8 cellular contexts compared by ENCODE assay signal in genomic region chr10:72272689-72273409, GRCh38. TPM values are rescaled to one million over a fixed set of nuclear protein-coding genes. Genes with fewer than 3 reads are reported as not detected.
DNase-seq lines count a peak whose midpoint lies in the region; ATAC-seq and TF ChIP-seq lines count a peak whose summit lies in the region.

No MANE protein-coding gene starts in this region.

- peak overlapping the region; percentile 93 for H3K27ac Mint-ChIP-seq in CD8-positive, alpha-beta T cell

- H3K4me2 ChIP-seq in PC-9 = peak overlapping the region; percentile 91
- H3K4me2 ChIP-seq in trophoblast cell (ENCODE audit: low read length) = peak overlapping the region; percentile 81

- H3K9ac ChIP-seq in HUES6 (ENCODE audit: low read length) (peak overlapping the region; percentile 94), trophoblast cell (ENCODE audit: low read length) (peak overlapping the region; percentile 38)

- H3K79me2 ChIP-seq in PC-9 (ENCODE audit: low read depth) (peaks cover 34% of the 10 kb centered on the region), trophoblast cell (ENCODE audit: control insufficient read depth, insufficient read depth, low read length, poor library complexity) (peaks cover 20% of the 10 kb centered on the region)

- peak overlapping the region; percentile 91 for H3K18ac ChIP-seq in trophoblast cell (ENCODE audit: low read length)

- H4K91ac ChIP-seq in trophoblast cell (ENCODE audit: low read depth, low read length) = peak overlapping the region; percentile 87

- peaks cover 45% of the 10 kb centered on the region for H3K4me1 Mint-ChIP-seq in CD8-positive, alpha-beta T cell (ENCODE audit: low read depth)

- TF ChIP-seq CTCF in CD8-positive, alpha-beta T cell (IDR thresholded peaks at IDR 0.05) = no peak
- 0 out of 2 replicates have a peak, but pooled peaks have one; percentile 26 for TF ChIP-seq CTCF in PC-9 (conservative IDR thresholded peaks at IDR 0.05)

- H3K36me3 ChIP-seq in CD8-positive, alpha-beta T cell (ENCODE audit: insufficient read depth, low read length) = peaks cover 16% of the 10 kb centered on the region
- H3K36me3 ChIP-seq in HUES6 (ENCODE audit: control insufficient read depth, insufficient read depth, low read length) = peaks cover 17% of the 10 kb centered on the region
- peaks cover 25% of the 10 kb centered on the region for H3K36me3 ChIP-seq in PC-9 (ENCODE audit: low read depth)
- H3K36me3 ChIP-seq in trophoblast cell (ENCODE audit: control insufficient read depth in 1 of 2, insufficient read depth in 2 of 2, low read length in 2 of 2) = peaks cover 12 to 15% of the 10 kb centered on the region in 2 experiments

- peak overlapping the region; percentile 18 for H3K4ac ChIP-seq in trophoblast cell (ENCODE audit: low read depth, low read length)

- H3K23ac ChIP-seq in trophoblast cell (ENCODE audit: low read length) = no peak overlapping the region

- H3K14ac ChIP-seq in trophoblast cell (ENCODE audit: low read length) = peak overlapping the region; percentile 85

- peak overlapping the region; percentile 79 for H4K8ac ChIP-seq in trophoblast cell (ENCODE audit: low read depth, low read length)

- peak overlapping the region; percentile 98 for H3K4me3 Mint-ChIP-seq in CD8-positive, alpha-beta T cell

- no peaks in the 10 kb centered on the region for H3K9me3 ChIP-seq in CD8-positive, alpha-beta T cell (ENCODE audit: low read length)
- H3K9me3 ChIP-seq in HUES6 (ENCODE audit: control insufficient read depth, insufficient read depth, low read depth, low read length) (no peaks in the 10 kb centered on the region), PC-9 (ENCODE audit: insufficient read depth, low read depth) (no peaks in the 10 kb centered on the region), right cardiac atrium (ENCODE audit: control insufficient read depth, low read length) (no peaks in the 10 kb centered on the region), trophoblast cell (ENCODE audit: insufficient read depth, low read depth, low read length) (no peaks in the 10 kb centered on the region)

- peak overlapping the region; percentile 48 for H4K12ac ChIP-seq in trophoblast cell (ENCODE audit: low read depth, low read length)

- H3F3A ChIP-seq in PC-9 (ENCODE audit: insufficient read depth, low read depth) = peaks cover 67% of the 10 kb centered on the region

- POLR2A ChIA-PET in CD8-positive, alpha-beta T cell (lab: Charles Lee) = interaction anchor here (0.6 to 3.5 kb wide), 15 partner anchors 10 to 188 kb away, joined by 3 to 39 read pairs (median 5); partner anchors contain the start of genes ANAPC16 and ASCC1
- POLR2A ChIA-PET in PC-9 (lab: Charles Lee; ENCODE audit: unreplicated experiment) = interaction anchor here (0.5 to 1.1 kb wide), 22 partner anchors 11 to 640 kb away, joined by 3 to 32 read pairs (median 5); partner anchors contain the start of genes ANAPC16 and ASCC1

- H3K27me3 ChIP-seq in CD8-positive, alpha-beta T cell (ENCODE audit: insufficient read depth, low read length) = no peaks in the 10 kb centered on the region
- H3K27me3 ChIP-seq in HUES6 (ENCODE audit: control insufficient read depth, insufficient read depth, low read length) (no peaks in the 10 kb centered on the region), PC-9 (ENCODE audit: insufficient read depth, low read depth) (no peaks in the 10 kb centered on the region), right cardiac atrium (ENCODE audit: control insufficient read depth, insufficient read depth) (no peaks in the 10 kb centered on the region), trophoblast cell (ENCODE audit: insufficient read depth, low read length) (no peaks in the 10 kb centered on the region)

- ATAC-seq in CD8-positive, alpha-beta T cell = no peak
- ATAC-seq in GM18909 (IDR thresholded peaks at IDR 0.05; ENCODE audit: poor library complexity, unreplicated experiment) = peak; percentile 29
- ATAC-seq in right cardiac atrium = peak; percentile 72 to 74

- DNase-seq in CD8-positive, alpha-beta T cell = peak in 5 of 7 experiments; percentile 18 to 61 (median 39)
- DNase-seq in PC-9 = peak; percentile 93 to 95
- peak; percentile 96 for DNase-seq in astrocyte of the hippocampus (ENCODE audit: low read depth, low spot score)
- peak; percentile 93 to 97 (median 97) for DNase-seq in right cardiac atrium
- peak; percentile 97 to 98 for DNase-seq in trophoblast cell
- no peak for DNase-seq in activated CD4-positive, CD25-positive, alpha-beta regulatory T cell treated with anti-CD3 and anti-CD28 coated beads, Interleukin-2, amount 50 U/mL, for 72 hours

- H3K79me1 ChIP-seq in trophoblast cell (ENCODE audit: low read length) = peaks cover 22% of the 10 kb centered on the region

- H3K9me2 ChIP-seq in PC-9 (ENCODE audit: insufficient read depth) = no peaks in the 10 kb centered on the region

- intact Hi-C loops in CD8-positive, alpha-beta T cell (cut with DNase I, micrococcal nuclease) = loop anchor here (1.0 kb wide), 6 partner anchors 12 to 185 kb away; partner anchors contain the start of genes ANAPC16 (in 1 of the 2), ASCC1 (in 1 of the 2) and SPOCK2 (in 1 of the 2)
- intact Hi-C loops in PC-9 (cut with micrococcal nuclease; ENCODE audit: unreplicated experiment) = loop anchor here (1.0 to 5.0 kb wide), 9 partner anchors 10 to 377 kb away; partner anchors contain the start of genes ANAPC16 and ASCC1
- intact Hi-C loops in right cardiac atrium (cut with DNase I) = loop anchor here in 3 of 4 donors (2.0 to 10.0 kb wide), 3 partner anchors 24 to 62 kb away; no protein-coding TSS in a partner anchor

- H2BK120ac ChIP-seq in trophoblast cell (ENCODE audit: insufficient read depth, low read length, poor library complexity) = peak overlapping the region; percentile 40

- WGBS in right cardiac atrium = 1% methylated on average over 28 of the region's 28 CpGs
- WGBS in trophoblast cell (ENCODE audit: extremely low coverage, insufficient coverage, insufficient read length) = no CpG with 5 or more reads among the region's 28 CpGs

- H2BK12ac ChIP-seq in trophoblast cell (ENCODE audit: low read length) = peak overlapping the region; percentile 79

- H3K4me1 ChIP-seq in CD8-positive, alpha-beta T cell (ENCODE audit: insufficient read depth, low read length) = peaks cover 30% of the 10 kb centered on the region
- peaks cover 45% of the 10 kb centered on the region for H3K4me1 ChIP-seq in HUES6 (ENCODE audit: control insufficient read depth, insufficient read depth, low read length)
- peaks cover 39% of the 10 kb centered on the region for H3K4me1 ChIP-seq in PC-9 (replicated peaks; ENCODE audit: insufficient read depth)
- H3K4me1 ChIP-seq in right cardiac atrium (ENCODE audit: control insufficient read depth, insufficient read depth, low read length) = peaks cover 6% of the 10 kb centered on the region
- H3K4me1 ChIP-seq in trophoblast cell (ENCODE audit: control insufficient read depth in 1 of 2, insufficient read depth in 2 of 2, low read length in 2 of 2) = peaks cover 14 to 25% of the 10 kb centered on the region in 2 experiments

- peak overlapping the region; percentile 82 for H3K27ac ChIP-seq in CD8-positive, alpha-beta T cell (ENCODE audit: low read depth, low read length)
- H3K27ac ChIP-seq in HUES6 (ENCODE audit: low read depth, low read length) (peak overlapping the region; percentile 93), PC-9 (peak overlapping the region; percentile 99), right cardiac atrium (ENCODE audit: low read length) (peak overlapping the region; percentile 95), trophoblast cell (ENCODE audit: low read depth, low read length) (peak overlapping the region; percentile 91)

- no peaks in the 10 kb centered on the region for H3K9me3 Mint-ChIP-seq in CD8-positive, alpha-beta T cell

- peak overlapping the region; percentile 69 for H3K4me3 ChIP-seq in CD8-positive, alpha-beta T cell (ENCODE audit: low read depth, low read length)
- H3K4me3 ChIP-seq in HUES6 (ENCODE audit: low read depth, low read length) = peak overlapping the region; percentile 83
- H3K4me3 ChIP-seq in PC-9 = peak overlapping the region; percentile 83
- H3K4me3 ChIP-seq in right cardiac atrium (ENCODE audit: low read length) = peak overlapping the region; percentile 60
- peak overlapping the region; percentile 69 for H3K4me3 ChIP-seq in trophoblast cell (ENCODE audit: low read depth, low read length)

- CTCF ChIA-PET in CD8-positive, alpha-beta T cell (lab: Charles Lee) = interaction anchor here (1.2 to 5.2 kb wide), 9 partner anchors 11 to 70 kb away, joined by 3 to 106 read pairs (median 28); partner anchors contain the start of genes ANAPC16 and ASCC1
- CTCF ChIA-PET in PC-9 (lab: Charles Lee) = interaction anchor here (0.6 to 0.8 kb wide), 3 partner anchors 12 to 90 kb away, joined by 3 to 9 read pairs (median 4); no protein-coding TSS in a partner anchor

- no TSS peak for BruUV-seq in PC-9 (replicated peaks; lab: Mats Ljungman, UMichigan)

- H2AK5ac ChIP-seq in trophoblast cell (ENCODE audit: low read length) = peak overlapping the region; percentile 16

- H4K20me1 ChIP-seq in PC-9 (ENCODE audit: insufficient read depth) = peaks cover 22% of the 10 kb centered on the region

- peak overlapping the region; percentile 93 for H2BK5ac ChIP-seq in trophoblast cell (ENCODE audit: low read depth, low read length, poor library complexity)

- peaks cover 30% of the 10 kb centered on the region for H3K36me3 Mint-ChIP-seq in CD8-positive, alpha-beta T cell

- no peaks in the 10 kb centered on the region for H3K27me3 Mint-ChIP-seq in CD8-positive, alpha-beta T cell (ENCODE audit: low read depth)

- H2AFZ ChIP-seq in PC-9 (no peak overlapping the region), trophoblast cell (ENCODE audit: insufficient read depth, low read length, poor library complexity) (peak overlapping the region; percentile 88)

RNA-seq across cellular contexts. Expression of gene DDIT4, which starts 0.9 kb away (rescaled TPM):
- total RNA-seq in CD8-positive, alpha-beta T cell = 100 to 1,000 TPM; 351 to 360 TPM
- total RNA-seq in PC-9 (2021) = 178 and 212 TPM in 2 replicates
- 100 to 1,000 TPM in 1 of 4 donors, 10 to 100 TPM in 3; 33.0 to 113 (median 76.5) TPM for total RNA-seq in right cardiac atrium
- 53.6 TPM for polyA plus RNA-seq in right cardiac atrium
- 175 and 178 TPM in 2 replicates for polyA plus RNA-seq in trophoblast cell (2013)

RNA-seq across cellular contexts. Expression of gene ASCC1, which starts 56.8 kb away (rescaled TPM):
- 10 to 100 TPM; 16.5 to 19.1 TPM for total RNA-seq in CD8-positive, alpha-beta T cell
- total RNA-seq in PC-9 (2021) (108 and 129 TPM in 2 replicates), right cardiac atrium (10 to 100 TPM; 27.6 to 37.9 (median 32.8) TPM)
- 26.0 TPM for polyA plus RNA-seq in right cardiac atrium
- polyA plus RNA-seq in trophoblast cell (2013) = 33.6 and 35.4 TPM in 2 replicates

RNA-seq across cellular contexts. Expression of gene ANAPC16, which starts 57.0 kb away (rescaled TPM):
- total RNA-seq in CD8-positive, alpha-beta T cell = 10 to 100 TPM; 46.6 to 48.0 TPM
- 142 and 171 TPM in 2 replicates for total RNA-seq in PC-9 (2021)
- 100 to 1,000 TPM; 190 to 236 (median 223) TPM for total RNA-seq in right cardiac atrium
- polyA plus RNA-seq in right cardiac atrium = 287 TPM
- polyA plus RNA-seq in trophoblast cell (2013) = 51.1 and 52.7 TPM in 2 replicates
